ENCODE assay signal across 8 cellular contexts in the genomic region with DNA sequence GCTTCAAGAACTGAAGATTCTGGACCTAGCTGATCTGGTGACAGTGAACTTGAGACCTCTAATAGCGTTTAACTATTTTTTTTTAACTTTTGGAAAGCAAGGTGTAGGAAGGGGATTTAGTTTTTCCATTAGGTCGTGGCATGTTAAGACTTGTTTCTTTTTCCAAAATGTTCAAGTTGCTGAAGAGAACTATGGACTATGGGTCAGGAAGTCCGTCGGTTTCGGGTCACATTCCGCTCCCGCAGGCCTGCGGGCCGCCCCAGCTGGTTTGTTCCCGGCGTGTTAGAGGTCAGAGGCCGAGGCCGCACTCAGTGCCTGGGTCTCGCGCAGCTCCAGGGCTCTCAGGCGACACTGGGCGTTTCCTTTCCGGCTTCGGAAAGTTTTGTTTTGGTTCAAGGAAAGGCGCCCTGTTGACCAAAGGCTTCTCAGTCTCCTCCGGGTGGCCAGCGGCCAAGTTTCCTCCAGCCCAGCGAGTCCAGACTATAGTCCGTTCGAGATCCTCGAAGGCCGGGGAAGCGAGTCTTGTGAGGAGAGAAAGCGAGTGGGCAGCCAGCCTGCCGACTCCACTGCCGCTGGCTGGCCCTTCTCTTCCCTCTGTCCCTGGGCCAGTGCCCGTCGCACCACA. TPM values are rescaled to one million over a fixed set of nuclear protein-coding genes. Genes with fewer than 3 reads are reported as not detected.
DNase-seq lines count a peak whose midpoint lies in the region; ATAC-seq and TF ChIP-seq lines count a peak whose summit lies in the region.

No MANE protein-coding gene starts in this region.

- H3K4me1 ChIP-seq in adrenal gland (replicated peaks in 1 of 2) (peaks cover 12 to 23% of the 10 kb centered on the region in 2 donors), skeletal muscle tissue (ENCODE audit: control insufficient read depth in 3 of 3, insufficient read depth in 3 of 3, low read length in 3 of 3) (peaks cover 14 to 21% (median 16%) of the 10 kb centered on the region in 3 donors)

- H3K36me3 ChIP-seq in adrenal gland (replicated peaks in 1 of 2) (no peaks in the 10 kb centered on the region), skeletal muscle tissue (ENCODE audit: control insufficient read depth in 3 of 3, insufficient read depth in 3 of 3, low read length in 3 of 3) (no peaks in the 10 kb centered on the region)

- intact Hi-C loops in CD4-positive, alpha-beta T cell (cut with DNase I, micrococcal nuclease), result loop anchor here (5.0 to 10.0 kb wide), 6 partner anchors 110 to 640 kb away; a partner anchor contains a TSS
- intact Hi-C loops in adrenal gland (cut with DNase I), result no loop called here

- H3K9me3 ChIP-seq in CD4-positive, alpha-beta T cell (ENCODE audit: control insufficient read depth, low read length), result no peaks in the 10 kb centered on the region
- H3K9me3 ChIP-seq in adrenal gland (replicated peaks in 1 of 3), result no peaks in the 10 kb centered on the region
- no peaks in the 10 kb centered on the region for H3K9me3 ChIP-seq in iPS-18c (ENCODE audit: control insufficient read depth, insufficient read depth, low read length)
- no peaks in the 10 kb centered on the region for H3K9me3 ChIP-seq in skeletal muscle tissue (ENCODE audit: control insufficient read depth in 3 of 3, low read length in 3 of 3)

- no peak for TF ChIP-seq CTCF in CD4-positive, alpha-beta T cell (IDR thresholded peaks at IDR 0.05)
- no peak for TF ChIP-seq CTCF in adrenal gland (IDR thresholded peaks at IDR 0.05)

- H3K27me3 Mint-ChIP-seq in CD4-positive, alpha-beta T cell, result peaks cover 68% of the 10 kb centered on the region

- peak; percentile 9 for ATAC-seq in CD4-positive, alpha-beta T cell (ENCODE audit: poor library complexity)
- ATAC-seq in GM19467 (IDR thresholded peaks at IDR 0.05; ENCODE audit: unreplicated experiment) (peak; percentile 38), HG03521 (IDR thresholded peaks at IDR 0.05; ENCODE audit: unreplicated experiment) (peak; percentile 37)

- peaks cover 14% of the 10 kb centered on the region for H3K36me3 Mint-ChIP-seq in CD4-positive, alpha-beta T cell (ENCODE audit: low read depth)

- peak overlapping the region; percentile 98 for H3K4me3 Mint-ChIP-seq in CD4-positive, alpha-beta T cell

- peaks cover 18% of the 10 kb centered on the region for H3K4me1 Mint-ChIP-seq in CD4-positive, alpha-beta T cell (ENCODE audit: low read depth)

- POLR2A ChIA-PET in CD4-positive, alpha-beta T cell (lab: Charles Lee), result interaction anchor here (1.2 kb wide), 1 partner anchor 635 kb away, joined by 4 read pairs; a partner anchor contains a TSS

- H3K4me3 ChIP-seq in adrenal gland (peak overlapping the region in 3 of 4 donors; percentile 42 to 94 (median 85)), iPS-18c (ENCODE audit: insufficient read depth, low read depth, low read length) (peak overlapping the region; percentile 77), skeletal muscle tissue (ENCODE audit: low read length in 3 of 3) (peak overlapping the region; percentile 90 to 92 (median 90))

- peaks cover 33% of the 10 kb centered on the region for H3K27me3 ChIP-seq in CD4-positive, alpha-beta T cell (ENCODE audit: control insufficient read depth, insufficient read depth, low read length)
- H3K27me3 ChIP-seq in adrenal gland (no peaks in the 10 kb centered on the region), skeletal muscle tissue (ENCODE audit: control insufficient read depth in 3 of 3, insufficient read depth in 3 of 3, low read length in 3 of 3) (no peaks in the 10 kb centered on the region)

- H3K27ac Mint-ChIP-seq in CD4-positive, alpha-beta T cell, result peak overlapping the region; percentile 73

- WGBS in adrenal gland, 4 donors, result 1 to 3% (median 2%) methylated on average over 16 to 33 of the region's 33 CpGs

- CTCF ChIA-PET in CD4-positive, alpha-beta T cell (lab: Charles Lee), result interaction anchor here (0.9 to 2.3 kb wide), 6 partner anchors 11 to 500 kb away, joined by 3 to 7 read pairs (median 4); no protein-coding TSS in a partner anchor

- H3K27ac ChIP-seq in CD4-positive, alpha-beta T cell (ENCODE audit: low read depth, low read length), result no peak overlapping the region
- H3K27ac ChIP-seq in adrenal gland (peak overlapping the region; percentile 93 to 99 (median 97)), skeletal muscle tissue (ENCODE audit: low read depth, low read length) (peak overlapping the region; percentile 96)

- DNase-seq in CD4-positive, alpha-beta T cell, result peak in 2 of 10 experiments; percentile 3 to 7
- DNase-seq in adrenal gland, result peak; percentile 77 to 91 (median 86)
- DNase-seq in Ammon's horn (ENCODE audit: low spot score), result no peak
- no peak for DNase-seq in NCI-H345 treated with DMSO at 0.1 percent for 48 hours (lab: John Stamatoyannopoulos, UW; ENCODE audit: unreplicated experiment)

- TF ChIP-seq POLR2A in adrenal gland (IDR thresholded peaks at IDR 0.05), result no peak

- H3K9ac ChIP-seq in skeletal muscle tissue (ENCODE audit: low read depth in 1 of 3, low read length in 3 of 3), result peak overlapping the region; percentile 85 to 91 (median 88)

- no peaks in the 10 kb centered on the region for H3K9me3 Mint-ChIP-seq in CD4-positive, alpha-beta T cell

RNA-seq across cellular contexts. Expression of a gene that starts 0.6 kb away (rescaled TPM):
- total RNA-seq in CD4-positive, alpha-beta T cell, result 1 to 10 TPM; 2.0 to 2.6 TPM
- total RNA-seq in adrenal gland (10 to 100 TPM; 17.2 to 32.7 (median 24.7) TPM), skeletal muscle tissue (32.4 TPM)
- polyA plus RNA-seq in adrenal gland, result 10 to 100 TPM in 1 of 3 donors, 1 to 10 TPM in 2; 5.1 to 10.7 (median 9.5) TPM

Comparison
In these comparisons a context has a peak if more than half of its experiments do, and no peak if none do; other contexts are left out.
1. DNase-seq: peak in adrenal gland (7 of 7); none in Ammon's horn (single experiment) and NCI-H345 treated with DMSO at 0.1 percent for 48 hours (single experiment).
2. intact Hi-C loops: an anchor here in CD4-positive, alpha-beta T cell (5.0 to 10.0 kb wide); none called in adrenal gland.
3. Peak in every context shown above with its lines, with median percentiles within 50 percentile points of each other: ATAC-seq and H3K4me3 ChIP-seq.